ENCODE assay signal across 25 cellular contexts in genomic region chr20:23856226-23856625, GRCh38. TPM values are rescaled to one million over a fixed set of nuclear protein-coding genes. Genes with fewer than 3 reads are reported as not detected.
A peak's percentile ranks its signal among the peaks of the same experiment; 100 is the strongest.
DNase-seq lines count a peak whose midpoint lies in the region; ATAC-seq and TF ChIP-seq lines count a peak whose summit lies in the region.
"Had no signal": no experiment of that assay in that cellular context is flagged by ENCODE, and none has a peak within 500 bp of the region (broad histone marks: within the 10 kb centered on the region; RNA-seq: fewer than 3 reads in every experiment).

No MANE protein-coding gene starts in this region.

- H3K27ac Mint-ChIP-seq in natural killer cell treated with Interleukin-12 subunit alpha and Interleukin-12 subunit beta and Interleukin-15 and Interleukin-18, amount 100 ng/mL, for 72 hours, result no peak overlapping the region
- H3K27ac Mint-ChIP-seq in natural killer cell, result no peak overlapping the region
- H3K27ac Mint-ChIP-seq in endothelial cell (ENCODE audit: unreplicated experiment), result no peak overlapping the region
- H3K27ac Mint-ChIP-seq: CD4-positive, alpha-beta memory T cell; H9 had no signal

- H3K36me3 Mint-ChIP-seq in natural killer cell treated with Interleukin-12 subunit alpha and Interleukin-12 subunit beta and Interleukin-15 and Interleukin-18, amount 100 ng/mL, for 72 hours, result no peaks in the 10 kb centered on the region
- H3K36me3 Mint-ChIP-seq in natural killer cell (no peaks in the 10 kb centered on the region), endothelial cell (ENCODE audit: low read depth, unreplicated experiment) (no peaks in the 10 kb centered on the region)
- H3K36me3 Mint-ChIP-seq: CD14-positive monocyte; CD4-positive, alpha-beta memory T cell had no signal

- no peak for TF ChIP-seq POLR2A in GM18505 (IDR thresholded peaks at IDR 0.05; ENCODE audit: borderline replicate concordance, extremely low read depth, insufficient read depth, insufficient read length)

- no peaks in the 10 kb centered on the region for H3K4me1 Mint-ChIP-seq in natural killer cell treated with Interleukin-12 subunit alpha and Interleukin-12 subunit beta and Interleukin-15 and Interleukin-18, amount 100 ng/mL, for 72 hours (ENCODE audit: low read depth in 2 of 2)
- H3K4me1 Mint-ChIP-seq in natural killer cell (no peaks in the 10 kb centered on the region), endothelial cell (ENCODE audit: unreplicated experiment) (no peaks in the 10 kb centered on the region)
- H3K4me1 Mint-ChIP-seq: CD14-positive monocyte; CD4-positive, alpha-beta memory T cell had no signal

- no peak overlapping the region for H3K18ac ChIP-seq in neuronal stem cell (ENCODE audit: low read length)

- no peaks in the 10 kb centered on the region for H3K27me3 ChIP-seq in neuronal stem cell (ENCODE audit: control insufficient read depth in 3 of 3, insufficient read depth in 3 of 3, low read depth in 1 of 3, low read length in 3 of 3)
- H3K27me3 ChIP-seq: BE2C; BLaER1 treated with 17β-estradiol and CSF1 and Interleukin-3, amounts not matched to agents 10 nM and 100 nM had no signal

- intact Hi-C loops in natural killer cell (cut with micrococcal nuclease) (no loop called here), Right ventricle myocardium inferior (cut with DNase I) (no loop called here)

- H3K14ac ChIP-seq in neuronal stem cell (ENCODE audit: low read length), result no peak overlapping the region

- H3K4me3 ChIP-seq in neuronal stem cell (ENCODE audit: low read length in 2 of 2), result no peak overlapping the region
- H3K4me3 ChIP-seq: A549; BLaER1 treated with 17β-estradiol and CSF1 and Interleukin-3, amounts not matched to agents 10 nM and 100 nM had no signal

- TF ChIP-seq CTCF in natural killer cell (IDR thresholded peaks at IDR 0.05), result no peak
- no peak for TF ChIP-seq CTCF in endothelial cell (IDR thresholded peaks at IDR 0.05; ENCODE audit: unreplicated experiment)

- WGBS in neuronal stem cell (ENCODE audit: extremely low coverage in 2 of 2, insufficient read length in 2 of 2, insufficient replicate concordance in 1 of 2), 2 donors, result no CpG with 5 or more reads among the region's 5 CpGs

- no peak overlapping the region for H2BK15ac ChIP-seq in neuronal stem cell (ENCODE audit: low read length)

- H3K27me3 Mint-ChIP-seq in natural killer cell treated with Interleukin-12 subunit alpha and Interleukin-12 subunit beta and Interleukin-15 and Interleukin-18, amount 100 ng/mL, for 72 hours, result peaks cover 12 to 22% of the 10 kb centered on the region in 2 donors
- H3K27me3 Mint-ChIP-seq in natural killer cell (ENCODE audit: low read depth in 2 of 2) (peaks cover 16 to 21% of the 10 kb centered on the region in 2 donors), endothelial cell (ENCODE audit: unreplicated experiment) (peaks cover 5% of the 10 kb centered on the region)

- H3K79me1 ChIP-seq in neuronal stem cell (ENCODE audit: low read depth, low read length), result no peaks in the 10 kb centered on the region

- ATAC-seq in natural killer cell treated with Interleukin-12 subunit alpha and Interleukin-12 subunit beta and Interleukin-15 and Interleukin-18, amount 100 ng/mL, for 72 hours, result peak; percentile 17 to 34
- ATAC-seq in natural killer cell (no peak), Right ventricle myocardium inferior (no peak), GM18505 (IDR thresholded peaks at IDR 0.05; ENCODE audit: unreplicated experiment) (no peak), HG02588 (IDR thresholded peaks at IDR 0.05; ENCODE audit: unreplicated experiment) (no peak)
- ATAC-seq: A549, HCT116 had no signal

- DNase-seq in natural killer cell treated with Interleukin-12 subunit alpha and Interleukin-12 subunit beta and Interleukin-15 and Interleukin-18, amount 100 ng/mL, for 72 hours (ENCODE audit: low spot score), result no peak
- DNase-seq in natural killer cell (no peak), endothelial cell (ENCODE audit: low spot score) (no peak), neuronal stem cell (ENCODE audit: low spot score) (no peak), Right ventricle myocardium inferior (ENCODE audit: missing footprints) (no peak)
- DNase-seq: 8988T; ACHN; AML-193; BE2C; Calu3; CD4-positive, alpha-beta memory T cell; COR-L47; DMS53; DMS79 treated with DMSO at 0.1 percent for 48 hours; GF-D8; H9 had no signal

- no peak overlapping the region for H4K91ac ChIP-seq in neuronal stem cell (ENCODE audit: low read depth, low read length, poor library complexity)

- no peak overlapping the region for H3K4ac ChIP-seq in neuronal stem cell (ENCODE audit: low read length)

- H3K9ac ChIP-seq in neuronal stem cell (ENCODE audit: low read depth, low read length, poor library complexity), result peak overlapping the region; percentile 45
- H3K9ac ChIP-seq: BLaER1 treated with 17β-estradiol and CSF1 and Interleukin-3, amounts not matched to agents 10 nM and 100 nM had no signal

- H3K4me2 ChIP-seq in neuronal stem cell (ENCODE audit: insufficient read depth, low read length, poor library complexity, severe bottlenecking), result no peak overlapping the region
- H3K4me2 ChIP-seq: A549 had no signal

- H2BK12ac ChIP-seq in neuronal stem cell (ENCODE audit: low read length), result peak overlapping the region; percentile 50

- H3K23ac ChIP-seq in neuronal stem cell (ENCODE audit: low read depth, low read length, poor library complexity), result no peak overlapping the region

- no peaks in the 10 kb centered on the region for H3K9me3 ChIP-seq in neuronal stem cell (replicated peaks in 1 of 2; ENCODE audit: control insufficient read depth in 2 of 2, insufficient read depth in 1 of 2, low read depth in 1 of 2, low read length in 2 of 2)
- H3K9me3 ChIP-seq: A549; BE2C; BLaER1 treated with 17β-estradiol and CSF1 and Interleukin-3, amounts not matched to agents 10 nM and 100 nM had no signal

- no peaks in the 10 kb centered on the region for H3K36me3 ChIP-seq in neuronal stem cell (replicated peaks in 1 of 2; ENCODE audit: control insufficient read depth in 2 of 2, insufficient read depth in 2 of 2, low read length in 2 of 2)
- H3K36me3 ChIP-seq: BE2C; BLaER1 treated with 17β-estradiol and CSF1 and Interleukin-3, amounts not matched to agents 10 nM and 100 nM had no signal

- peaks cover 0 to 3% of the 10 kb centered on the region in 2 donors for H3K4me1 ChIP-seq in neuronal stem cell (ENCODE audit: control insufficient read depth in 2 of 2, insufficient read depth in 1 of 2, low read depth in 1 of 2, low read length in 2 of 2)
- H3K4me1 ChIP-seq: A549, BE2C had no signal

- no peak overlapping the region for H2AFZ ChIP-seq in neuronal stem cell (ENCODE audit: low read length)

- no peak overlapping the region for H4K8ac ChIP-seq in neuronal stem cell (ENCODE audit: low read depth, low read length)

- H3K4me3 Mint-ChIP-seq in natural killer cell treated with Interleukin-12 subunit alpha and Interleukin-12 subunit beta and Interleukin-15 and Interleukin-18, amount 100 ng/mL, for 72 hours, result no peak overlapping the region
- H3K4me3 Mint-ChIP-seq in natural killer cell (no peak overlapping the region), endothelial cell (ENCODE audit: unreplicated experiment) (peak overlapping the region; percentile 5)
- H3K4me3 Mint-ChIP-seq: CD14-positive monocyte; CD4-positive, alpha-beta memory T cell; H9 had no signal

- no peak overlapping the region for H3K27ac ChIP-seq in neuronal stem cell (replicated peaks; ENCODE audit: low read length)
- H3K27ac ChIP-seq: A549; BLaER1 treated with 17β-estradiol and CSF1 and Interleukin-3, amounts not matched to agents 10 nM and 100 nM had no signal

- no peaks in the 10 kb centered on the region for H3K9me3 Mint-ChIP-seq in natural killer cell treated with Interleukin-12 subunit alpha and Interleukin-12 subunit beta and Interleukin-15 and Interleukin-18, amount 100 ng/mL, for 72 hours
- no peaks in the 10 kb centered on the region for H3K9me3 Mint-ChIP-seq in natural killer cell
- H3K9me3 Mint-ChIP-seq in endothelial cell (ENCODE audit: unreplicated experiment), result no peaks in the 10 kb centered on the region
- H3K9me3 Mint-ChIP-seq: CD14-positive monocyte; CD4-positive, alpha-beta memory T cell; H9 had no signal

- no peak overlapping the region for H2BK120ac ChIP-seq in neuronal stem cell (ENCODE audit: low read depth, low read length)

- H2AK5ac ChIP-seq in neuronal stem cell (ENCODE audit: low read depth, low read length), result no peak overlapping the region

- H2BK5ac ChIP-seq in neuronal stem cell (ENCODE audit: low read length), result no peak overlapping the region

RNA-seq across cellular contexts. Expression of gene CST5, which starts 23.3 kb away (rescaled TPM):
- total RNA-seq in natural killer cell treated with Interleukin-12 subunit alpha and Interleukin-12 subunit beta and Interleukin-15 and Interleukin-18, amount 100 ng/mL, for 72 hours, result not detected
- total RNA-seq in natural killer cell, result not detected
- not detected for total RNA-seq in endothelial cell (ENCODE audit: unreplicated experiment)
- not detected for polyA plus RNA-seq in neuronal stem cell (2013, experiment 1 of 2)
- polyA plus RNA-seq in neuronal stem cell (2013, experiment 2 of 2), result not detected
- total RNA-seq in Right ventricle myocardium inferior, result not detected
- total RNA-seq: Calu3; CD4-positive, alpha-beta memory T cell; Daoy; G401; H4; H9 had no signal
- polyA plus RNA-seq: A549; CD14-positive monocyte; CD4-positive, alpha-beta memory T cell had no signal

RNA-seq across cellular contexts. Expression of gene CST2, which starts 29.7 kb away (rescaled TPM):
- not detected for total RNA-seq in natural killer cell treated with Interleukin-12 subunit alpha and Interleukin-12 subunit beta and Interleukin-15 and Interleukin-18, amount 100 ng/mL, for 72 hours
- not detected for total RNA-seq in natural killer cell
- total RNA-seq in endothelial cell (ENCODE audit: unreplicated experiment), result not detected
- not detected for polyA plus RNA-seq in neuronal stem cell (2013, experiment 1 of 2)
- not detected for polyA plus RNA-seq in neuronal stem cell (2013, experiment 2 of 2)
- total RNA-seq in Right ventricle myocardium inferior, result not detected
- total RNA-seq: Calu3; CD4-positive, alpha-beta memory T cell; Daoy; G401; H4; H9 had no signal
- polyA plus RNA-seq: A549; CD14-positive monocyte; CD4-positive, alpha-beta memory T cell had no signal

Comparison
In these comparisons a context has a peak if more than half of its experiments do, and no peak if none do; other contexts are left out.
1. ATAC-seq: peak in natural killer cell treated with Interleukin-12 subunit alpha and Interleukin-12 subunit beta and Interleukin-15 and Interleukin-18, amount 100 ng/mL, for 72 hours (2 of 2); none in natural killer cell (0 of 3), Right ventricle myocardium inferior (single experiment), GM18505 (single experiment) and HG02588 (single experiment).